9 cellular contexts compared by ENCODE assay signal in genomic region chr16:1781254-1781653, GRCh38. TPM values are rescaled to one million over a fixed set of nuclear protein-coding genes. Genes with fewer than 3 reads are reported as not detected.
DNase-seq lines count a peak whose midpoint lies in the region; ATAC-seq and TF ChIP-seq lines count a peak whose summit lies in the region.
"Had no signal": no experiment of that assay in that cellular context is flagged by ENCODE, and none has a peak within 500 bp of the region (broad histone marks: within the 10 kb centered on the region; RNA-seq: fewer than 3 reads in every experiment).

No MANE protein-coding gene starts in this region.

- H3K4me1 ChIP-seq in BLaER1 (peaks cover 40% of the 10 kb centered on the region), PC-9 (replicated peaks; ENCODE audit: insufficient read depth) (peaks cover 15% of the 10 kb centered on the region)

- no TSS peak for BruUV-seq in PC-9 (replicated peaks; lab: Mats Ljungman, UMichigan)

- intact Hi-C loops in PC-9 (cut with micrococcal nuclease; ENCODE audit: unreplicated experiment) = loop anchor here (5.0 kb wide), 2 partner anchors 161 to 371 kb away; partner anchors contain the start of gene MSRB1

- DNase-seq in PC-9 (no peak), epithelial cell of prostate (ENCODE audit: low read depth, low spot score) (no peak), DMS79 treated with DMSO at 0.1 percent for 48 hours (lab: John Stamatoyannopoulos, UW) (no peak)
- DNase-seq: NCI-H2107 had no signal

- no peak for TF ChIP-seq RAD21 in neural cell (conservative IDR thresholded peaks at IDR 0.05)

- CTCF ChIA-PET in PC-9 (lab: Charles Lee) = no interaction called here

- H3K4me3 ChIP-seq in BLaER1 (peak overlapping the region; percentile 97), PC-9 (peak overlapping the region; percentile 93), neural cell (ENCODE audit: low read length) (peak overlapping the region; percentile 95)

- ATAC-seq in GM18873 (IDR thresholded peaks at IDR 0.05; ENCODE audit: low FRiP score, unreplicated experiment) (no peak), HG03521 (IDR thresholded peaks at IDR 0.05; ENCODE audit: unreplicated experiment) (no peak), GM21447 (IDR thresholded peaks at IDR 0.05; ENCODE audit: unreplicated experiment) (no peak)

- H3K9ac ChIP-seq in BLaER1 = peak overlapping the region; percentile 94
- peak overlapping the region; percentile 82 for H3K9ac ChIP-seq in neural cell (ENCODE audit: low read length)

- H4K20me1 ChIP-seq in BLaER1 (peaks cover 94% of the 10 kb centered on the region), PC-9 (ENCODE audit: insufficient read depth) (peaks cover 47% of the 10 kb centered on the region), neural cell (ENCODE audit: insufficient read depth) (peaks cover 28% of the 10 kb centered on the region)

- H3K27ac ChIP-seq in BLaER1 (peak overlapping the region; percentile 87; the same call in 1 of the 2 replicates), PC-9 (peak overlapping the region; percentile 50; the same call in 1 of the 2 replicates), epithelial cell of prostate (peak overlapping the region; percentile 82), neural cell (ENCODE audit: low read length) (peak overlapping the region; percentile 63)

- H3K27me3 ChIP-seq in BLaER1 (no peaks in the 10 kb centered on the region), PC-9 (ENCODE audit: insufficient read depth, low read depth) (no peaks in the 10 kb centered on the region), neural cell (ENCODE audit: insufficient read depth, low read depth, low read length) (no peaks in the 10 kb centered on the region)

- H3K9me3 ChIP-seq in BLaER1 = no peaks in the 10 kb centered on the region
- no peaks in the 10 kb centered on the region for H3K9me3 ChIP-seq in PC-9 (ENCODE audit: insufficient read depth, low read depth)
- H3K9me3 ChIP-seq in neural cell (ENCODE audit: low read length) = no peaks in the 10 kb centered on the region

- no peak for TF ChIP-seq CTCF in PC-9 (conservative IDR thresholded peaks at IDR 0.05)
- no peak for TF ChIP-seq CTCF in neural cell (IDR thresholded peaks at IDR 0.05; ENCODE audit: poor library complexity, severe bottlenecking)

- POLR2A ChIA-PET in PC-9 (lab: Charles Lee; ENCODE audit: unreplicated experiment) = interaction anchor here (0.6 to 0.7 kb wide), 2 partner anchors 60 to 415 kb away, joined by 4 to 5 read pairs; no protein-coding TSS in a partner anchor

- H3F3A ChIP-seq in PC-9 (ENCODE audit: insufficient read depth, low read depth) (peaks cover 29% of the 10 kb centered on the region), neural cell (ENCODE audit: insufficient read depth, low read length, poor library complexity, severe bottlenecking) (no peaks in the 10 kb centered on the region)

- H2AFZ ChIP-seq in PC-9 (no peak overlapping the region), neural cell (ENCODE audit: low read depth, low read length) (no peak overlapping the region)

- H3K36me3 ChIP-seq in BLaER1 = peaks cover 66% of the 10 kb centered on the region
- 0 out of 2 replicates have a peak, but pooled peaks cover 8% of the 10 kb centered on the region for H3K36me3 ChIP-seq in PC-9 (ENCODE audit: low read depth)
- no peaks in the 10 kb centered on the region for H3K36me3 ChIP-seq in neural cell (ENCODE audit: insufficient read depth, low read length)

- H3K9me2 ChIP-seq in PC-9 (ENCODE audit: insufficient read depth) = no peaks in the 10 kb centered on the region
- no peaks in the 10 kb centered on the region for H3K9me2 ChIP-seq in neural cell (ENCODE audit: insufficient read depth, low read length)

- peaks cover 51% of the 10 kb centered on the region for H3K79me2 ChIP-seq in PC-9 (ENCODE audit: low read depth)
- H3K79me2 ChIP-seq in neural cell (replicated peaks; ENCODE audit: insufficient read depth, low read length) = peaks cover 34% of the 10 kb centered on the region

- no peak for TF ChIP-seq EP300 in neural cell (conservative IDR thresholded peaks at IDR 0.05; ENCODE audit: poor library complexity, severe bottlenecking)

- H3K4me2 ChIP-seq in BLaER1 (peak overlapping the region; percentile 97), PC-9 (peak overlapping the region; percentile 91), neural cell (ENCODE audit: low read length) (peak overlapping the region; percentile 88)

TF ChIP-seq in neural cell, 6 proteins besides CTCF, POLR2A, EP300 and RAD21:
- TF ChIP-seq EZH2 (IDR thresholded peaks at IDR 0.05; ENCODE audit: borderline replicate concordance, insufficient read depth, low read length, poor library complexity, severe bottlenecking) = no peak
- no peak for TF ChIP-seq SMC3 (conservative IDR thresholded peaks at IDR 0.05; ENCODE audit: poor library complexity)
- no peak for TF ChIP-seq MXI1 (conservative IDR thresholded peaks at IDR 0.05; ENCODE audit: poor library complexity, severe bottlenecking)
- TF ChIP-seq REST (IDR thresholded peaks at IDR 0.05; ENCODE audit: borderline replicate concordance) = no peak
- TF ChIP-seq POLR2AphosphoS5 (IDR thresholded peaks at IDR 0.05) = no peak
- no peak for TF ChIP-seq TAF1 (IDR thresholded peaks at IDR 0.05; ENCODE audit: low read depth)

RNA-seq across cellular contexts. Expression of gene SPSB3, which starts 1.1 kb away (rescaled TPM):
- 58.2 and 86.6 TPM in 2 replicates for total RNA-seq in PC-9 (2021)
- 315 and 373 TPM in 2 replicates for polyA plus RNA-seq in neural cell
- 86.0 and 88.4 TPM in 2 replicates for polyA minus RNA-seq in neural cell

RNA-seq across cellular contexts. Expression of gene NUBP2, which starts 1.5 kb away (rescaled TPM):
- total RNA-seq in PC-9 (2021) = 80.0 and 103 TPM in 2 replicates
- 213 and 246 TPM in 2 replicates for polyA plus RNA-seq in neural cell
- 81.8 and 102 TPM in 2 replicates for polyA minus RNA-seq in neural cell

RNA-seq across cellular contexts. Expression of gene MRPS34, which starts 8.3 kb away (rescaled TPM):
- 201 and 247 TPM in 2 replicates for total RNA-seq in PC-9 (2021)
- polyA plus RNA-seq in neural cell = 113 and 152 TPM in 2 replicates
- polyA minus RNA-seq in neural cell = 32.9 and 48.0 TPM in 2 replicates

RNA-seq across cellular contexts. Expression of gene EME2, which starts 8.6 kb away (rescaled TPM):
- 24.2 and 32.4 TPM in 2 replicates for total RNA-seq in PC-9 (2021)
- 21.2 and 25.6 TPM in 2 replicates for polyA plus RNA-seq in neural cell
- polyA minus RNA-seq in neural cell = 17.4 and 18.7 TPM in 2 replicates

RNA-seq across cellular contexts. Expression of gene NME3, which starts 9.9 kb away (rescaled TPM):
- 49.0 and 87.8 TPM in 2 replicates for total RNA-seq in PC-9 (2021)
- 102 and 145 TPM in 2 replicates for polyA plus RNA-seq in neural cell
- polyA minus RNA-seq in neural cell = 13.8 and 21.4 TPM in 2 replicates
